ENCODE assay signal across 11 cellular contexts in genomic region chr11:110529043-110529442, GRCh38.
A peak's percentile ranks its signal among the peaks of the same experiment; 100 is the strongest.
DNase-seq lines count a peak whose midpoint lies in the region; ATAC-seq, FAIRE-seq and TF ChIP-seq lines count a peak whose summit lies in the region.
"Had no signal": no experiment of that assay in that cellular context is flagged by ENCODE, and none has a peak within 500 bp of the region (broad histone marks: within the 10 kb centered on the region; RNA-seq: fewer than 3 reads in every experiment).

No MANE protein-coding gene starts in this region.

- no peak overlapping the region for H3K27ac ChIP-seq in A549
- H3K27ac ChIP-seq in OCI-LY7 (ENCODE audit: low read depth, low read length, poor library complexity, severe bottlenecking), result no peak overlapping the region

- no peak for TF ChIP-seq EP300 in A549 (IDR thresholded peaks at IDR 0.05)

- peaks cover 8% of the 10 kb centered on the region for H3K36me3 Mint-ChIP-seq in stimulated activated memory B cell treated with anti-CD40 and anti-IgM and Interleukin-4, amounts not matched to agents 10 μg/mL and 1 μg/mL and 100 μg/mL, for 72 hours

- TF ChIP-seq POLR2A in A549 (IDR thresholded peaks at IDR 0.05; ENCODE audit: low read length), result no peak

- no peak overlapping the region for H3K4me3 Mint-ChIP-seq in stimulated activated memory B cell treated with anti-CD40 and anti-IgM and Interleukin-4, amounts not matched to agents 10 μg/mL and 1 μg/mL and 100 μg/mL, for 72 hours

- POLR2A ChIA-PET in A549 (lab: Yijun Ruan, JAX), result no interaction called here
- POLR2A ChIA-PET in OCI-LY7 (lab: Charles Lee), result no interaction called here

- peak; percentile 12; the same call in 1 of the 3 replicates for TF ChIP-seq CTCF in A549 (IDR thresholded peaks at IDR 0.05)
- peak; percentile 78 for TF ChIP-seq CTCF in OCI-LY7 (conservative IDR thresholded peaks at IDR 0.05; ENCODE audit: low read length)
- peak; percentile 51 for TF ChIP-seq CTCF in fibroblast of mammary gland (conservative IDR thresholded peaks at IDR 0.05; ENCODE audit: control insufficient read depth, insufficient read depth, low read depth, low read length)

- no TSS peak for BruUV-seq in OCI-LY7 (replicated peaks; lab: Mats Ljungman, UMichigan)

- no peaks in the 10 kb centered on the region for H3K36me3 ChIP-seq in OCI-LY7 (ENCODE audit: insufficient read depth, low read length)

- no peak for FAIRE-seq in A549 (lab: Jason Lieb, UNC)

- CTCF ChIA-PET in A549 (lab: Yijun Ruan, JAX), result no interaction called here
- CTCF ChIA-PET in OCI-LY7 (lab: Charles Lee; ENCODE audit: unreplicated experiment), result no interaction called here

- H3K4me1 ChIP-seq in A549 (no peaks in the 10 kb centered on the region), OCI-LY7 (ENCODE audit: insufficient read depth, low read length, poor library complexity, severe bottlenecking) (no peaks in the 10 kb centered on the region)

- DNase-seq in A549 (ENCODE audit: low read depth in 1 of 2, low spot score in 1 of 2) (peak in 1 of 2 experiments; percentile 14), EL (peak; percentile 18), OCI-LY7 (ENCODE audit: low spot score) (peak; percentile 21), fibroblast of mammary gland (ENCODE audit: low read depth) (peak; percentile 38), NCI-H2081 treated with DMSO at 0.1 percent for 48 hours (lab: John Stamatoyannopoulos, UW) (no peak)
- no peak for DNase-seq in stimulated activated naive CD8-positive, alpha-beta T cell treated with anti-CD3 and anti-CD28 coated beads, Interleukin-15, Interleukin-2, amounts not matched to agents 100 U/mL and 50 U/mL, for 24 hours
- DNase-seq: activated naive CD4-positive, alpha-beta T cell; DMS79; NCI-H1092 had no signal

- H3K4me1 Mint-ChIP-seq in stimulated activated memory B cell treated with anti-CD40 and anti-IgM and Interleukin-4, amounts not matched to agents 10 μg/mL and 1 μg/mL and 100 μg/mL, for 72 hours, result no peaks in the 10 kb centered on the region

- no peaks in the 10 kb centered on the region for H3K27me3 Mint-ChIP-seq in stimulated activated memory B cell treated with anti-CD40 and anti-IgM and Interleukin-4, amounts not matched to agents 10 μg/mL and 1 μg/mL and 100 μg/mL, for 72 hours

- no peak overlapping the region for H3K4me2 ChIP-seq in A549
- no peak overlapping the region for H3K4me2 ChIP-seq in OCI-LY7 (ENCODE audit: low read length)

- H3K9me3 Mint-ChIP-seq in stimulated activated memory B cell treated with anti-CD40 and anti-IgM and Interleukin-4, amounts not matched to agents 10 μg/mL and 1 μg/mL and 100 μg/mL, for 72 hours, result peaks cover 19% of the 10 kb centered on the region

- TF ChIP-seq RAD21 in A549 (conservative IDR thresholded peaks at IDR 0.05 in 1 of 2, IDR thresholded peaks at IDR 0.05 in 1 of 2), result peak in 1 of 2 experiments; percentile 17; a peak in 1 of 5 replicates

- ATAC-seq in A549 (peak in 1 of 2 experiments; percentile 56; a peak in 2 of 6 replicates), HG03045 (IDR thresholded peaks at IDR 0.05; ENCODE audit: unreplicated experiment) (no peak)
- no peak for ATAC-seq in stimulated activated naive CD8-positive, alpha-beta T cell treated with anti-CD3 and anti-CD28 coated beads, Interleukin-15, Interleukin-2, amounts not matched to agents 100 U/mL and 50 U/mL, for 24 hours
- no peak for ATAC-seq in stimulated activated memory B cell treated with anti-CD40 and anti-IgM and Interleukin-4, amounts not matched to agents 10 μg/mL and 1 μg/mL and 100 μg/mL, for 72 hours

- H3K4me3 ChIP-seq in A549 (no peak overlapping the region), OCI-LY7 (ENCODE audit: low read depth, low read length, poor library complexity, severe bottlenecking) (no peak overlapping the region), fibroblast of mammary gland (ENCODE audit: control insufficient read depth, low read depth, low read length) (no peak overlapping the region)

- H4K20me1 ChIP-seq in OCI-LY7 (ENCODE audit: insufficient read depth, low read length), result no peaks in the 10 kb centered on the region

- no peaks in the 10 kb centered on the region for H3K9me2 ChIP-seq in OCI-LY7 (ENCODE audit: insufficient read depth, low read length)

- intact Hi-C loops in OCI-LY7 (cut with micrococcal nuclease; ENCODE audit: unreplicated experiment), result no loop called here

- H3K79me2 ChIP-seq in OCI-LY7 (ENCODE audit: insufficient read depth, low read depth, low read length), result no peaks in the 10 kb centered on the region

- H3K9me3 ChIP-seq in A549 (0 out of 3 replicates have a peak, but pooled peaks cover 2% of the 10 kb centered on the region), OCI-LY7 (ENCODE audit: low read length) (no peaks in the 10 kb centered on the region; the same call in 1 of the 2 replicates)

- no peak overlapping the region for H3K27ac Mint-ChIP-seq in stimulated activated memory B cell treated with anti-CD40 and anti-IgM and Interleukin-4, amounts not matched to agents 10 μg/mL and 1 μg/mL and 100 μg/mL, for 72 hours

- H2AFZ ChIP-seq in OCI-LY7 (ENCODE audit: low read length), result no peak overlapping the region

TF ChIP-seq in A549, 52 proteins besides CTCF, POLR2A, EP300 and RAD21:
- TF ChIP-seq REST (IDR thresholded peaks at IDR 0.05), result no peak
- no peak for TF ChIP-seq FOXS1 (CRISPR knock-in tag; IDR thresholded peaks at IDR 0.05)
- no peak for TF ChIP-seq ATOH8 (CRISPR knock-in tag; IDR thresholded peaks at IDR 0.05; ENCODE audit: low read depth)
- TF ChIP-seq RNF2 (IDR thresholded peaks at IDR 0.05; ENCODE audit: borderline replicate concordance, low read depth), result no peak
- TF ChIP-seq ZFP36 (IDR thresholded peaks at IDR 0.05; ENCODE audit: borderline replicate concordance, partially characterized antibody), result no peak
- no peak for TF ChIP-seq MAFK (IDR thresholded peaks at IDR 0.05; ENCODE audit: partially characterized antibody)
- no peak for TF ChIP-seq E2F6 (IDR thresholded peaks at IDR 0.05; ENCODE audit: borderline replicate concordance, low read depth)
- TF ChIP-seq CBX8 (IDR thresholded peaks at IDR 0.05), result no peak
- no peak for TF ChIP-seq RFX5 (IDR thresholded peaks at IDR 0.05)
- no peak for TF ChIP-seq MYC (IDR thresholded peaks at IDR 0.05; ENCODE audit: borderline replicate concordance, low read length)
- TF ChIP-seq NFE2L2 (conservative IDR thresholded peaks at IDR 0.05; ENCODE audit: low read length), result no peak
- TF ChIP-seq HOXA7 (CRISPR knock-in tag; IDR thresholded peaks at IDR 0.05), result no peak
- TF ChIP-seq KDM1A (IDR thresholded peaks at IDR 0.05; ENCODE audit: low read depth), result no peak
- no peak for TF ChIP-seq CEBPB (IDR thresholded peaks at IDR 0.05)

Comparison
In these comparisons a context has a peak if more than half of its experiments do, and no peak if none do; other contexts are left out.
1. DNase-seq: peak in EL (single experiment), OCI-LY7 (single experiment) and fibroblast of mammary gland (single experiment); none in stimulated activated naive CD8-positive, alpha-beta T cell treated with anti-CD3 and anti-CD28 coated beads, Interleukin-15, Interleukin-2, amounts not matched to agents 100 U/mL and 50 U/mL, for 24 hours (single experiment) and NCI-H2081 treated with DMSO at 0.1 percent for 48 hours (single experiment).
2. CTCF ChIP-seq: peak in every context shown above with its lines; median percentile 78 in OCI-LY7; 51 in fibroblast of mammary gland; 12 in A549.